Comparison of ENCODE assay signal across 17 cellular contexts in genomic region chr6:28235912-28236452, GRCh38. TPM values are rescaled to one million over a fixed set of nuclear protein-coding genes. Genes with fewer than 3 reads are reported as not detected.
DNase-seq lines count a peak whose midpoint lies in the region; ATAC-seq, FAIRE-seq and TF ChIP-seq lines count a peak whose summit lies in the region.
"Had no signal": no experiment of that assay in that cellular context is flagged by ENCODE, and none has a peak within 500 bp of the region (broad histone marks: within the 10 kb centered on the region; RNA-seq: fewer than 3 reads in every experiment).

No MANE protein-coding gene starts in this region.

- H3K4me3 ChIP-seq in bronchial epithelial cell (ENCODE audit: low read depth, low read length) = no peak overlapping the region
- H3K4me3 ChIP-seq in kidney (ENCODE audit: low read length in 2 of 2) = no peak overlapping the region
- H3K4me3 ChIP-seq: BLaER1, PC-9 had no signal

- FAIRE-seq in bronchial epithelial cell (lab: Jason Lieb, UNC) (peak; percentile 50), kidney (lab: Jason Lieb, UNC) (no peak)

- DNase-seq in SKM-1 treated with dmso at 0.1 percent for 144 hours (lab: John Stamatoyannopoulos, UW; ENCODE audit: unreplicated experiment) = peak; percentile 17
- no peak for DNase-seq in SKM-1 (lab: John Stamatoyannopoulos, UW; ENCODE audit: unreplicated experiment)
- peak; percentile 23 for DNase-seq in NOMO-1 treated with dmso at 0.1 percent for 144 hours (lab: John Stamatoyannopoulos, UW; ENCODE audit: unreplicated experiment)
- no peak for DNase-seq in bronchial epithelial cell (ENCODE audit: low read depth)
- no peak for DNase-seq in DMS 273 treated with DMSO at 0.1 percent for 48 hours (lab: John Stamatoyannopoulos, UW)
- DNase-seq in kidney = no peak
- DNase-seq: 8988T, NCI-H187 treated with DMSO at 0.1 percent for 48 hours, NCI-H345, NCI-H526 treated with DMSO at 0.1 percent for 48 hours, PC-9, T-cell had no signal

- ATAC-seq in GM18909 (IDR thresholded peaks at IDR 0.05; ENCODE audit: poor library complexity, unreplicated experiment) (no peak), GM18907 (IDR thresholded peaks at IDR 0.05; ENCODE audit: unreplicated experiment) (no peak)
- ATAC-seq: T-cell had no signal

- no peaks in the 10 kb centered on the region for H3K9me3 ChIP-seq in kidney (ENCODE audit: control insufficient read depth in 1 of 2, low read length in 2 of 2)

- intact Hi-C loops in kidney (cut with DNase I) = no loop called here

- no peaks in the 10 kb centered on the region for H3K27me3 ChIP-seq in bronchial epithelial cell (ENCODE audit: control insufficient read depth, insufficient read depth, low read length)
- H3K27me3 ChIP-seq: BLaER1 had no signal

- H3K9ac ChIP-seq in kidney (ENCODE audit: low read length in 2 of 2) = no peak overlapping the region
- H3K9ac ChIP-seq: BLaER1 had no signal

- H3K4me1 ChIP-seq in kidney (ENCODE audit: control insufficient read depth in 1 of 2, insufficient read depth in 1 of 2, low read depth in 1 of 2, low read length in 2 of 2) = no peaks in the 10 kb centered on the region
- H3K4me1 ChIP-seq: BLaER1 had no signal

- H3K36me3 ChIP-seq in bronchial epithelial cell (ENCODE audit: control insufficient read depth, insufficient read depth, low read length) = peaks cover 2% of the 10 kb centered on the region
- peaks cover 3 to 11% of the 10 kb centered on the region in 2 donors for H3K36me3 ChIP-seq in kidney (ENCODE audit: control insufficient read depth in 1 of 2, insufficient read depth in 2 of 2, low read length in 2 of 2)

- TF ChIP-seq CTCF in bronchial epithelial cell (IDR thresholded peaks at IDR 0.05; ENCODE audit: insufficient read depth, low read length, severe bottlenecking) (no peak), kidney (IDR thresholded peaks at IDR 0.05; ENCODE audit: borderline replicate concordance, extremely low read depth, insufficient read depth) (no peak)

- no peak overlapping the region for H3K27ac ChIP-seq in kidney (ENCODE audit: low read depth in 2 of 2, low read length in 2 of 2)
- H3K27ac ChIP-seq: BLaER1, PC-9 had no signal

RNA-seq across cellular contexts. Expression of gene ZSCAN9, which starts 10.9 kb away (rescaled TPM):
- total RNA-seq in bronchial epithelial cell (12.1 and 14.3 TPM in 2 replicates), kidney (15.6 TPM)
- 8.1 TPM for polyA plus RNA-seq in kidney (ENCODE audit: insufficient read depth, low read depth, low replicate concordance)

RNA-seq across cellular contexts. Expression of gene ZKSCAN4, which starts 16.1 kb away (rescaled TPM):
- 4.9 and 5.5 TPM in 2 replicates for total RNA-seq in bronchial epithelial cell
- 7.4 TPM for total RNA-seq in kidney
- polyA plus RNA-seq in kidney (ENCODE audit: insufficient read depth, low read depth, low replicate concordance) = 3.9 TPM

RNA-seq across cellular contexts. Expression of gene NKAPL, which starts 23.1 kb away (rescaled TPM):
- total RNA-seq in bronchial epithelial cell = 0.79 and 1.2 TPM in 2 replicates
- 1.2 TPM for total RNA-seq in kidney
- 1.7 TPM for polyA plus RNA-seq in kidney (ENCODE audit: insufficient read depth, low read depth, low replicate concordance)
- total RNA-seq: Daoy, PC-9, SK-MEL-5 had no signal

RNA-seq across cellular contexts. Expression of gene ZSCAN26, which starts 31.0 kb away (rescaled TPM):
- total RNA-seq in bronchial epithelial cell (4.9 and 8.7 TPM in 2 replicates), kidney (17.2 TPM)
- 11.8 TPM for polyA plus RNA-seq in kidney (ENCODE audit: insufficient read depth, low read depth, low replicate concordance)

RNA-seq across cellular contexts. Expression of gene PGBD1, which starts 45.4 kb away (rescaled TPM):
- total RNA-seq in bronchial epithelial cell = 1.8 and 2.4 TPM in 2 replicates
- total RNA-seq in kidney = 3.0 TPM
- polyA plus RNA-seq in kidney (ENCODE audit: insufficient read depth, low read depth, low replicate concordance) = 3.1 TPM

Comparison
In these comparisons a context has a peak if more than half of its experiments do, and no peak if none do; other contexts are left out.
1. DNase-seq: peak in SKM-1 treated with dmso at 0.1 percent for 144 hours (single experiment) and NOMO-1 treated with dmso at 0.1 percent for 144 hours (single experiment); none in SKM-1 (single experiment), bronchial epithelial cell (single experiment), DMS 273 treated with DMSO at 0.1 percent for 48 hours (single experiment) and kidney (single experiment).